ENCODE assay signal across 15 cellular contexts in genomic region chr18:22165603-22166069, GRCh38. TPM values are rescaled to one million over a fixed set of nuclear protein-coding genes. Genes with fewer than 3 reads are reported as not detected.
DNase-seq lines count a peak whose midpoint lies in the region; ATAC-seq, FAIRE-seq and TF ChIP-seq lines count a peak whose summit lies in the region.
"Had no signal": no experiment of that assay in that cellular context is flagged by ENCODE, and none has a peak within 500 bp of the region (broad histone marks: within the 10 kb centered on the region; RNA-seq: fewer than 3 reads in every experiment).

No MANE protein-coding gene starts in this region.

- no peak for TF ChIP-seq POLR2A in breast epithelium (IDR thresholded peaks at IDR 0.05)
- TF ChIP-seq POLR2A in transverse colon (IDR thresholded peaks at IDR 0.05), result no peak

- H3K4me3 Mint-ChIP-seq in MCF 10A (ENCODE audit: unreplicated experiment), result no peak overlapping the region
- H3K4me3 Mint-ChIP-seq in naive thymus-derived CD8-positive, alpha-beta T cell, result peak overlapping the region in 7 of 10 donors; percentile 4 to 67 (median 42)
- H3K4me3 Mint-ChIP-seq in activated naive CD8-positive, alpha-beta T cell treated with anti-CD3 and anti-CD28 coated beads for 36 hours, result no peak overlapping the region
- H3K4me3 Mint-ChIP-seq: activated CD8-positive, alpha-beta memory T cell treated with anti-CD3 and anti-CD28 coated beads, Interleukin-2, amount 10 ng/mL, durations not matched to agents 7 days and 5 days had no signal

- CTCF ChIA-PET in MCF 10A (lab: Yijun Ruan, JAX), result no interaction called here

- no peak for DNase-seq in breast epithelium (ENCODE audit: low spot score in 2 of 2)
- no peak for DNase-seq in MCF 10A (ENCODE audit: unreplicated experiment)
- no peak for DNase-seq in fibroblast of the aortic adventitia (ENCODE audit: low read depth)
- no peak for DNase-seq in naive thymus-derived CD8-positive, alpha-beta T cell
- no peak for DNase-seq in transverse colon
- no peak for DNase-seq in D721Med (ENCODE audit: insufficient read length, low spot score)
- DNase-seq in activated naive CD8-positive, alpha-beta T cell treated with anti-CD3 and anti-CD28 coated beads for 36 hours, result no peak
- DNase-seq: activated CD8-positive, alpha-beta memory T cell treated with anti-CD3 and anti-CD28 coated beads, Interleukin-2, amount 10 ng/mL, durations not matched to agents 7 days and 5 days; COR-L47; KBM-7; midbrain had no signal

- no peak for TF ChIP-seq EP300 in transverse colon (IDR thresholded peaks at IDR 0.05; ENCODE audit: low read depth)

- POLR2A ChIA-PET in MCF 10A (lab: Yijun Ruan, JAX), result no interaction called here
- POLR2A ChIA-PET in naive thymus-derived CD8-positive, alpha-beta T cell (lab: Charles Lee), result no interaction called here

- no peak overlapping the region for H3K27ac Mint-ChIP-seq in MCF 10A (ENCODE audit: low read depth, unreplicated experiment)
- H3K27ac Mint-ChIP-seq in naive thymus-derived CD8-positive, alpha-beta T cell, result no peak overlapping the region
- no peak overlapping the region for H3K27ac Mint-ChIP-seq in activated naive CD8-positive, alpha-beta T cell treated with anti-CD3 and anti-CD28 coated beads for 36 hours

- TF ChIP-seq CTCF in breast epithelium (IDR thresholded peaks at IDR 0.05) (no peak), MCF 10A (IDR thresholded peaks at IDR 0.05; ENCODE audit: unreplicated experiment) (no peak), fibroblast of the aortic adventitia (IDR thresholded peaks at IDR 0.05; ENCODE audit: insufficient read depth, low read length) (no peak), transverse colon (IDR thresholded peaks at IDR 0.05) (peak in 1 of 5 experiments; percentile 17), D721Med (IDR thresholded peaks at IDR 0.05; ENCODE audit: insufficient read depth, missing control alignments) (no peak)

- H3K4me3 ChIP-seq in breast epithelium (peak overlapping the region in 2 of 3 donors; percentile 18 to 66), fibroblast of the aortic adventitia (ENCODE audit: low read depth, low read length) (peak overlapping the region; percentile 97), transverse colon (peak overlapping the region in 3 of 4 donors; percentile 77 to 86 (median 82))
- H3K4me3 ChIP-seq: A549 had no signal

- H3K27me3 ChIP-seq in breast epithelium (peaks cover 0 to 68% of the 10 kb centered on the region in 2 donors), transverse colon (peaks cover 93% of the 10 kb centered on the region)

- WGBS in transverse colon (ENCODE audit: low coverage in 1 of 2), 2 donors, result 8 to 12% methylated on average over 5 to 56 of the region's 57 CpGs

- in situ Hi-C loops in transverse colon (cut with MboI; ENCODE audit: low pct_ligation_motif_present in 1 of 4, low pct_unique_long_range_greater_than_20kb in 1 of 4, low sequenced_read_pairs in 3 of 4), result loop anchor here in 3 of 4 donors (25.0 kb wide), 3 partner anchors 253 to 522 kb away; no protein-coding TSS in a partner anchor

- intact Hi-C loops in breast epithelium (cut with DNase I; ENCODE audit: low total_unique reads), result no loop called here
- intact Hi-C loops in MCF 10A (cut with micrococcal nuclease), result loop anchor here (5.0 to 10.0 kb wide), 5 partner anchors 171 to 629 kb away; no protein-coding TSS in a partner anchor
- intact Hi-C loops in transverse colon (cut with DNase I; ENCODE audit: low total_unique reads), result loop anchor here (10.0 kb wide), 1 partner anchor 529 kb away; no protein-coding TSS in a partner anchor

- H3K36me3 Mint-ChIP-seq in MCF 10A (ENCODE audit: insufficient read depth, unreplicated experiment), result no peaks in the 10 kb centered on the region
- H3K36me3 Mint-ChIP-seq in naive thymus-derived CD8-positive, alpha-beta T cell, result peaks cover 0 to 4% (median 0%) of the 10 kb centered on the region in 3 donors
- no peaks in the 10 kb centered on the region for H3K36me3 Mint-ChIP-seq in activated naive CD8-positive, alpha-beta T cell treated with anti-CD3 and anti-CD28 coated beads for 36 hours

- no peak for ATAC-seq in naive thymus-derived CD8-positive, alpha-beta T cell
- no peak for ATAC-seq in GM21619 (IDR thresholded peaks at IDR 0.05; ENCODE audit: unreplicated experiment)
- ATAC-seq: A549; activated CD8-positive, alpha-beta memory T cell treated with anti-CD3 and anti-CD28 coated beads, Interleukin-2, amount 10 ng/mL, durations not matched to agents 7 days and 5 days had no signal

- H3K9me3 ChIP-seq in breast epithelium, result no peaks in the 10 kb centered on the region
- H3K9me3 ChIP-seq in transverse colon, result no peaks in the 10 kb centered on the region
- H3K9me3 ChIP-seq: A549 had no signal

- BruUV-seq in MCF 10A (replicated peaks; lab: Mats Ljungman, UMichigan), result no TSS peak

- peaks cover under 1 to 10% of the 10 kb centered on the region in 2 donors for H3K4me1 ChIP-seq in breast epithelium
- H3K4me1 ChIP-seq in transverse colon, result peaks cover 0 to 25% (median 12%) of the 10 kb centered on the region in 4 donors

- H3K27ac ChIP-seq in breast epithelium (no peak overlapping the region), transverse colon (peak overlapping the region; percentile 91 to 96 (median 94))
- H3K27ac ChIP-seq: A549 had no signal

- H3K4me1 Mint-ChIP-seq in MCF 10A (ENCODE audit: insufficient read depth, unreplicated experiment), result no peaks in the 10 kb centered on the region
- peaks cover 6 to 39% (median 33%) of the 10 kb centered on the region in 4 donors for H3K4me1 Mint-ChIP-seq in naive thymus-derived CD8-positive, alpha-beta T cell
- H3K4me1 Mint-ChIP-seq in activated naive CD8-positive, alpha-beta T cell treated with anti-CD3 and anti-CD28 coated beads for 36 hours, result peaks cover 14% of the 10 kb centered on the region

- no peaks in the 10 kb centered on the region for H3K27me3 Mint-ChIP-seq in MCF 10A (ENCODE audit: insufficient read depth, unreplicated experiment)
- peaks cover 36 to 91% (median 66%) of the 10 kb centered on the region in 5 donors for H3K27me3 Mint-ChIP-seq in naive thymus-derived CD8-positive, alpha-beta T cell
- H3K27me3 Mint-ChIP-seq in activated naive CD8-positive, alpha-beta T cell treated with anti-CD3 and anti-CD28 coated beads for 36 hours, result peaks cover 89% of the 10 kb centered on the region

- no peak for FAIRE-seq in D721Med (lab: Jason Lieb, UNC)
- FAIRE-seq: A549, endometrium, urothelium cell line had no signal

- H3K9me3 Mint-ChIP-seq in MCF 10A (ENCODE audit: unreplicated experiment), result no peaks in the 10 kb centered on the region
- peaks cover 0 to 5% (median 0%) of the 10 kb centered on the region in 9 donors for H3K9me3 Mint-ChIP-seq in naive thymus-derived CD8-positive, alpha-beta T cell
- no peaks in the 10 kb centered on the region for H3K9me3 Mint-ChIP-seq in activated naive CD8-positive, alpha-beta T cell treated with anti-CD3 and anti-CD28 coated beads for 36 hours

- H3K36me3 ChIP-seq in breast epithelium (no peaks in the 10 kb centered on the region), transverse colon (no peaks in the 10 kb centered on the region)

RNA-seq across cellular contexts. Expression of gene GATA6, which starts 3.8 kb away (rescaled TPM):
- total RNA-seq in breast epithelium, result 10 to 100 TPM in 2 of 3 donors, 1 to 10 TPM in 1; 3.0 to 11.1 (median 11.0) TPM
- 6.7 and 14.0 TPM in 2 replicates for total RNA-seq in MCF 10A (2022)
- 22.5 and 34.0 TPM in 2 replicates for total RNA-seq in fibroblast of the aortic adventitia (ENCODE audit: low replicate concordance)
- under 1 TPM in 1 of 2 experiments, not detected in 1; 0.13 TPM for total RNA-seq in naive thymus-derived CD8-positive, alpha-beta T cell
- under 1 TPM in 2 of 3 donors, not detected in 1; 0.03 to 0.88 TPM for polyA plus RNA-seq in naive thymus-derived CD8-positive, alpha-beta T cell
- 100 to 1,000 TPM in 1 of 4 donors, 10 to 100 TPM in 3; 49.7 to 223 (median 65.7) TPM for total RNA-seq in transverse colon
- not detected for total RNA-seq in activated naive CD8-positive, alpha-beta T cell treated with anti-CD3 and anti-CD28 coated beads for 36 hours
- total RNA-seq: activated CD8-positive, alpha-beta memory T cell treated with anti-CD3 and anti-CD28 coated beads, Interleukin-2, amount 10 ng/mL, durations not matched to agents 7 days and 5 days had no signal

Comparison
In these comparisons a context has a peak if more than half of its experiments do, and no peak if none do; other contexts are left out.
1. H3K27ac ChIP-seq: peak in transverse colon (4 of 4); none in breast epithelium (0 of 2).
2. H3K4me3 ChIP-seq: peak in every context shown above with its lines; median percentile 97 in fibroblast of the aortic adventitia; 82 in transverse colon; 42 in breast epithelium.
3. H3K4me3 Mint-ChIP-seq: peak in naive thymus-derived CD8-positive, alpha-beta T cell (7 of 10); none in MCF 10A (single experiment) and activated naive CD8-positive, alpha-beta T cell treated with anti-CD3 and anti-CD28 coated beads for 36 hours (single experiment).